ENCODE assay signal across 8 cellular contexts in the genomic region with DNA sequence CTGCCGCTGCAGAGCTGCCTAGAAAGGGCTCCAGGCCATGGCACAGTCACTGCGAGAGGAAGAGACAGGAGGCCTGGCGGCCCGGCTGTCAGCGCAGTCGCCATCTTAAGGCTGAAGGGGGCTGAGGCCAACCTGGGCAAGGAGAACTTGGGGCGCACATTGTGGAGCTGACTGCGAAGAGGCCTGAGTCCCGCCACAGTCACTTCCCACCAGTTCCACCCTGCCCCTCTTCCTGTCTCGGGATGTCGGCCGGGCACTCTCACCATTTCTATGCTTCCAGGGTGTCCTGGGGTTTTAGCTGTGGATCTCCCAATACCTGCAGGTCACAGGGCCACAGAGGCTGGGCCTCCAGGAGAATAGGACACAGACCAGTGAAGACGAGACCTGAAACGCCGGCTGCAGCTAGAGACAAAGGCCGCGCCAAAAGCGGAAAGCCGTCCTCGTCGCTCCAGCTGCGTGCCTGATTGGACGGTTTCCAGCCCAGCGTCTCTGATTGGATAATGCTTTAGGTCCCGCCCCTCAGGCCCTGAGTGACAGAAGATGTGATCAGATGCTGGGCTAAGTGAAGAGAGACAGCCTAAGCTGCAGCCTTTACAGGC.
DNase-seq lines count a peak whose midpoint lies in the region; ATAC-seq and TF ChIP-seq lines count a peak whose summit lies in the region.

No MANE protein-coding gene starts in this region.

- H3K4me3 Mint-ChIP-seq in activated T-helper 17 cell treated with anti-CD3 and anti-CD28 coated beads, Interleukin-2, amount 50 U/mL, for 72 hours = peak overlapping the region; percentile 97
- H3K4me3 Mint-ChIP-seq in natural killer cell treated with Interleukin-12 subunit alpha and Interleukin-12 subunit beta and Interleukin-15 and Interleukin-18, amount 100 ng/mL, for 72 hours = peak overlapping the region; percentile 93
- H3K4me3 Mint-ChIP-seq in stimulated activated effector memory CD8-positive, alpha-beta T cell treated with anti-CD3 and anti-CD28 coated beads, Interleukin-12 subunit alpha, Interleukin-12 subunit beta, amount 100 ng/mL, for 72 hours = peak overlapping the region; percentile 98

- TF ChIP-seq CTCF in OCI-LY1 (IDR thresholded peaks at IDR 0.05; ENCODE audit: low read length) = no peak

- peak overlapping the region; percentile 90 for H3K27ac Mint-ChIP-seq in activated T-helper 17 cell treated with anti-CD3 and anti-CD28 coated beads, Interleukin-2, amount 50 U/mL, for 72 hours
- peak overlapping the region; percentile 76 to 94 for H3K27ac Mint-ChIP-seq in natural killer cell treated with Interleukin-12 subunit alpha and Interleukin-12 subunit beta and Interleukin-15 and Interleukin-18, amount 100 ng/mL, for 72 hours
- peak overlapping the region; percentile 94 for H3K27ac Mint-ChIP-seq in stimulated activated effector memory CD8-positive, alpha-beta T cell treated with anti-CD3 and anti-CD28 coated beads, Interleukin-12 subunit alpha, Interleukin-12 subunit beta, amount 100 ng/mL, for 72 hours

- H3K27me3 Mint-ChIP-seq in activated T-helper 17 cell treated with anti-CD3 and anti-CD28 coated beads, Interleukin-2, amount 50 U/mL, for 72 hours = no peaks in the 10 kb centered on the region
- no peaks in the 10 kb centered on the region for H3K27me3 Mint-ChIP-seq in natural killer cell treated with Interleukin-12 subunit alpha and Interleukin-12 subunit beta and Interleukin-15 and Interleukin-18, amount 100 ng/mL, for 72 hours

- H3K36me3 Mint-ChIP-seq in activated T-helper 17 cell treated with anti-CD3 and anti-CD28 coated beads, Interleukin-2, amount 50 U/mL, for 72 hours (ENCODE audit: low read depth) = peaks cover 15% of the 10 kb centered on the region
- peaks cover 5% of the 10 kb centered on the region for H3K36me3 Mint-ChIP-seq in natural killer cell treated with Interleukin-12 subunit alpha and Interleukin-12 subunit beta and Interleukin-15 and Interleukin-18, amount 100 ng/mL, for 72 hours
- peaks cover 6% of the 10 kb centered on the region for H3K36me3 Mint-ChIP-seq in stimulated activated effector memory CD8-positive, alpha-beta T cell treated with anti-CD3 and anti-CD28 coated beads, Interleukin-12 subunit alpha, Interleukin-12 subunit beta, amount 100 ng/mL, for 72 hours

- H3K27ac ChIP-seq in OCI-LY1 (ENCODE audit: low read depth, low read length, poor library complexity, severe bottlenecking) = peak overlapping the region; percentile 62

- ATAC-seq in HG03039 (IDR thresholded peaks at IDR 0.05; ENCODE audit: unreplicated experiment) (peak; percentile 81), HG03520 (IDR thresholded peaks at IDR 0.05; ENCODE audit: unreplicated experiment) (no peak)
- peak; percentile 99 for ATAC-seq in activated T-helper 17 cell treated with anti-CD3 and anti-CD28 coated beads, Interleukin-2, amount 50 U/mL, for 72 hours (replicated peaks)
- peak; percentile 94 to 97 for ATAC-seq in natural killer cell treated with Interleukin-12 subunit alpha and Interleukin-12 subunit beta and Interleukin-15 and Interleukin-18, amount 100 ng/mL, for 72 hours
- peak; percentile 96 for ATAC-seq in stimulated activated effector memory CD8-positive, alpha-beta T cell treated with anti-CD3 and anti-CD28 coated beads, Interleukin-12 subunit alpha, Interleukin-12 subunit beta, amount 100 ng/mL, for 72 hours

- H3F3A ChIP-seq in OCI-LY1 (ENCODE audit: insufficient read depth, low read length) = no peaks in the 10 kb centered on the region

- peak overlapping the region; percentile 81 for H3K4me2 ChIP-seq in OCI-LY1 (ENCODE audit: low read length)

- H3K9me3 Mint-ChIP-seq in activated T-helper 17 cell treated with anti-CD3 and anti-CD28 coated beads, Interleukin-2, amount 50 U/mL, for 72 hours = no peaks in the 10 kb centered on the region
- no peaks in the 10 kb centered on the region for H3K9me3 Mint-ChIP-seq in natural killer cell treated with Interleukin-12 subunit alpha and Interleukin-12 subunit beta and Interleukin-15 and Interleukin-18, amount 100 ng/mL, for 72 hours
- H3K9me3 Mint-ChIP-seq in stimulated activated effector memory CD8-positive, alpha-beta T cell treated with anti-CD3 and anti-CD28 coated beads, Interleukin-12 subunit alpha, Interleukin-12 subunit beta, amount 100 ng/mL, for 72 hours = no peaks in the 10 kb centered on the region

- H4K20me1 ChIP-seq in OCI-LY1 (ENCODE audit: insufficient read depth, low read length) = no peaks in the 10 kb centered on the region

- peaks cover 16% of the 10 kb centered on the region; the same call in 1 of the 2 replicates for H3K9me3 ChIP-seq in OCI-LY1 (ENCODE audit: low read length)

- H3K9me2 ChIP-seq in OCI-LY1 (ENCODE audit: low read depth, low read length) = no peaks in the 10 kb centered on the region

- peak overlapping the region; percentile 84 for H3K9ac ChIP-seq in OCI-LY1 (ENCODE audit: low read length)

- peak overlapping the region; percentile 79 for H3K4me3 ChIP-seq in OCI-LY1 (ENCODE audit: low read depth, low read length, poor library complexity, severe bottlenecking)

- peaks cover 39% of the 10 kb centered on the region for H3K36me3 ChIP-seq in OCI-LY1 (ENCODE audit: insufficient read depth, low read length)

- DNase-seq in GM04504 (ENCODE audit: low read depth) (peak; percentile 76), fibroblast of peridontal ligament (ENCODE audit: extremely low read depth) (peak; percentile 84)
- peak; percentile 86 for DNase-seq in natural killer cell treated with Interleukin-12 subunit alpha and Interleukin-12 subunit beta and Interleukin-15 and Interleukin-18, amount 100 ng/mL, for 72 hours (ENCODE audit: low spot score)
- DNase-seq in stimulated activated effector memory CD8-positive, alpha-beta T cell treated with anti-CD3 and anti-CD28 coated beads, Interleukin-12 subunit alpha, Interleukin-12 subunit beta, amount 100 ng/mL, for 72 hours (ENCODE audit: low spot score in 2 of 2) = peak; percentile 81 to 95

- peaks cover 11% of the 10 kb centered on the region for H3K79me2 ChIP-seq in OCI-LY1 (ENCODE audit: insufficient read depth, low read length)

- no peaks in the 10 kb centered on the region for H3K27me3 ChIP-seq in OCI-LY1 (ENCODE audit: insufficient read depth, low read length)

- H3K4me1 ChIP-seq in OCI-LY1 (ENCODE audit: insufficient read depth, low read length, severe bottlenecking) = peaks cover 11% of the 10 kb centered on the region

- peaks cover 4% of the 10 kb centered on the region for H3K4me1 Mint-ChIP-seq in activated T-helper 17 cell treated with anti-CD3 and anti-CD28 coated beads, Interleukin-2, amount 50 U/mL, for 72 hours
- H3K4me1 Mint-ChIP-seq in natural killer cell treated with Interleukin-12 subunit alpha and Interleukin-12 subunit beta and Interleukin-15 and Interleukin-18, amount 100 ng/mL, for 72 hours (ENCODE audit: low read depth in 2 of 2) = peaks cover 6 to 9% of the 10 kb centered on the region in 2 donors
- peaks cover 11% of the 10 kb centered on the region for H3K4me1 Mint-ChIP-seq in stimulated activated effector memory CD8-positive, alpha-beta T cell treated with anti-CD3 and anti-CD28 coated beads, Interleukin-12 subunit alpha, Interleukin-12 subunit beta, amount 100 ng/mL, for 72 hours

- H2AFZ ChIP-seq in OCI-LY1 (ENCODE audit: low read length) = no peak overlapping the region; the same call in 1 of the 2 replicates
